Comparison of ENCODE assay signal across 8 cellular contexts in the genomic region with DNA sequence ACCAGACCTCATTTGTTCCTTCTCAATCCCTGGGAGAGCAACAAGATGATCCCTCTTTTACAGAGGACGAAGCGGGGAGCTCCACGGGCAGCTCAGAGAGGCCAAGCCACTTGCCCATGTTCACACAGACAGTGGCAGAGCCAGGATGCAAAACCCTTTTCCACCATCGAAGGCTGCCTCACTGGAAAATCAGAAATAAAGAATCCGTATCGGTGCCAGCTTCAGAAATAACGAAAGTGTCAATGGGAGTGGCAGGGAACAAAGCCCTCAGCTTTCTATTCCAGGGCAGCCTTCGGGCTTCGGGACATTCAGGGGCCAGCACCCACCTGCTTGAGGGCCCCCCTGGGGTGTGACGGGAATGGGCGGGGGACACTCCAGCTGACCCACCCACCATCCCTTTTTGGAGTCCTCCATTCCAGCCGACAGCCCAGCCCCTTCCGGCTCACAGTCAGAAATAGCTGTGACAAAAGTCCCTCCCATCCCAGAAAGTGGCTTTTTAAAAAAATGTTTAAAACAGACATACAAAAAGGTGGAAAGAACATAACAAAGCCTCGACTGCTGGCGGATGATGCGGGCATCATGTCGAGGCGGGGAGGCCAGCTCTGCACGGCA. TPM values are rescaled to one million over a fixed set of nuclear protein-coding genes. Genes with fewer than 3 reads are reported as not detected.
DNase-seq lines count a peak whose midpoint lies in the region; ATAC-seq and TF ChIP-seq lines count a peak whose summit lies in the region.

No MANE protein-coding gene starts in this region.

- H4K91ac ChIP-seq in IMR-90 (ENCODE audit: insufficient read depth, low read depth, low read length) = peak overlapping the region; percentile 97

- H3K4me1 Mint-ChIP-seq in central memory CD8-positive, alpha-beta T cell = peaks cover 85% of the 10 kb centered on the region

- BruUV-seq in A673 (replicated peaks; lab: Mats Ljungman, UMichigan) (no TSS peak), IMR-90 (replicated peaks; lab: Mats Ljungman, UMichigan) (no TSS peak)

- peak overlapping the region; percentile 70 for H3K4me2 ChIP-seq in IMR-90 (ENCODE audit: low read depth, low read length)
- no peak overlapping the region for H3K4me2 ChIP-seq in SK-N-SH

- WGBS in IMR-90 (ENCODE audit: extremely low coverage in 2 of 2, insufficient read length in 1 of 2), 2 experiments = 35% methylated on average over 9 of the region's 19 CpGs; no CpG with 5 or more reads in 1 of the 2 experiments
- WGBS in SK-N-SH (ENCODE audit: low lambda C conversion rate) = 90% methylated on average over 15 of the region's 19 CpGs

- peaks cover 98% of the 10 kb centered on the region for H3K79me2 ChIP-seq in SK-N-SH (ENCODE audit: insufficient read depth)

- peak overlapping the region; percentile 66 for H3K18ac ChIP-seq in IMR-90 (ENCODE audit: low read depth, low read length)

- peaks cover 21% of the 10 kb centered on the region for H4K20me1 ChIP-seq in IMR-90 (ENCODE audit: insufficient read depth, low read length)
- peaks cover 21% of the 10 kb centered on the region for H4K20me1 ChIP-seq in SK-N-SH (ENCODE audit: insufficient read depth)

- H2AFZ ChIP-seq in IMR-90 (replicated peaks; ENCODE audit: low read length, poor library complexity) (peak overlapping the region; percentile 91), SK-N-SH (ENCODE audit: low read depth) (no peak overlapping the region)

- POLR2A ChIA-PET in A673 (lab: Charles Lee; ENCODE audit: low non-redundant PET) = no interaction called here
- POLR2A ChIA-PET in IMR-90 (lab: Charles Lee; ENCODE audit: unreplicated experiment) = interaction anchor here (0.6 kb wide), 1 partner anchor 17 kb away, joined by 4 read pairs; no protein-coding TSS in a partner anchor
- POLR2A ChIA-PET in SK-N-SH (lab: Yijun Ruan, JAX) = no interaction called here

- H3K27me3 ChIP-seq in A673 (replicated peaks; ENCODE audit: insufficient read depth, low read depth, low read length, poor library complexity) (no peaks in the 10 kb centered on the region), IMR-90 (ENCODE audit: control insufficient read depth, insufficient read depth, low read length) (no peaks in the 10 kb centered on the region), muscle layer of colon (ENCODE audit: control insufficient read depth in 1 of 2, insufficient read depth in 2 of 2, low read length in 2 of 2) (no peaks in the 10 kb centered on the region), SK-N-SH (ENCODE audit: insufficient read depth) (no peaks in the 10 kb centered on the region)

- in situ Hi-C loops in IMR-90 (cut with MboI; ENCODE audit: low sequenced_read_pairs) = no loop called here

- H3F3A ChIP-seq in SK-N-SH (replicated peaks; ENCODE audit: insufficient read depth) = peaks cover 4% of the 10 kb centered on the region

- H3K27me3 Mint-ChIP-seq in central memory CD8-positive, alpha-beta T cell = no peaks in the 10 kb centered on the region

- no peak for TF ChIP-seq EP300 in SK-N-SH (IDR thresholded peaks at IDR 0.05; ENCODE audit: borderline replicate concordance in 1 of 2, low read depth in 1 of 2, low read length in 1 of 2)

- H3K4ac ChIP-seq in IMR-90 (ENCODE audit: low read depth, low read length) = peak overlapping the region; percentile 100

- CTCF ChIA-PET in A673 (lab: Charles Lee) (interaction anchor here (2.2 kb wide), 1 partner anchor 37 kb away, joined by 8 read pairs; no protein-coding TSS in a partner anchor), IMR-90 (lab: Yijun Ruan, JAX) (interaction anchor here (0.6 to 1.4 kb wide), 3 partner anchors 28 to 230 kb away, joined by 3 to 4 read pairs (median 3); no protein-coding TSS in a partner anchor), SK-N-SH (lab: Yijun Ruan, JAX) (interaction anchor here (0.7 to 2.9 kb wide), 6 partner anchors 27 to 48 kb away, joined by 3 to 8 read pairs (median 4); partner anchors contain the start of gene ALDH4A1)

- peak overlapping the region; percentile 100 for H3K27ac Mint-ChIP-seq in central memory CD8-positive, alpha-beta T cell (ENCODE audit: low read depth)

- TF ChIP-seq POLR2A in IMR-90 (IDR thresholded peaks at IDR 0.05; ENCODE audit: low read depth, low read length) = no peak

- H3K36me3 ChIP-seq in A673 (ENCODE audit: insufficient read depth, low read length, poor library complexity, severe bottlenecking) (no peaks in the 10 kb centered on the region), IMR-90 (ENCODE audit: control insufficient read depth, insufficient read depth, low read length) (no peaks in the 10 kb centered on the region), muscle layer of colon (ENCODE audit: insufficient read depth, low read length) (no peaks in the 10 kb centered on the region), SK-N-SH (replicated peaks in 1 of 2; ENCODE audit: control insufficient read depth in 1 of 2, insufficient read depth in 2 of 2, low read length in 1 of 2) (peaks cover 0 to 9% of the 10 kb centered on the region in 2 experiments)

- H2AK9ac ChIP-seq in IMR-90 (replicated peaks; ENCODE audit: low read depth, low read length, poor library complexity) = peak overlapping the region; percentile 85

- H3K4me1 ChIP-seq in A673 (ENCODE audit: insufficient read depth, low read length, poor library complexity, severe bottlenecking) = peaks cover 69% of the 10 kb centered on the region
- peaks cover 52% of the 10 kb centered on the region for H3K4me1 ChIP-seq in IMR-90 (ENCODE audit: control insufficient read depth, insufficient read depth, low read length)
- H3K4me1 ChIP-seq in muscle layer of colon (ENCODE audit: insufficient read depth, low read length) = peaks cover 89% of the 10 kb centered on the region
- peaks cover 19 to 41% of the 10 kb centered on the region in 2 experiments; a peak in 3 of 4 replicates for H3K4me1 ChIP-seq in SK-N-SH (ENCODE audit: control insufficient read depth in 1 of 2, insufficient read depth in 2 of 2, low read depth in 1 of 2, low read length in 1 of 2)

- peak overlapping the region; percentile 97 for H2AK5ac ChIP-seq in IMR-90 (ENCODE audit: low read depth, low read length)

- H3K9ac ChIP-seq in IMR-90 (ENCODE audit: low read depth, low read length) = peak overlapping the region; percentile 75
- H3K9ac ChIP-seq in muscle layer of colon (ENCODE audit: low read length) = peak overlapping the region; percentile 35
- no peak overlapping the region for H3K9ac ChIP-seq in SK-N-SH

- intact Hi-C loops in A673 (cut with micrococcal nuclease; ENCODE audit: unreplicated experiment) (loop anchor here (1.0 kb wide), 1 partner anchor 24 kb away; no protein-coding TSS in a partner anchor), IMR-90 (cut with micrococcal nuclease) (loop anchor here (5.0 kb wide), 1 partner anchor 122 kb away; no protein-coding TSS in a partner anchor)

- peaks cover 58% of the 10 kb centered on the region for H3K36me3 Mint-ChIP-seq in central memory CD8-positive, alpha-beta T cell (ENCODE audit: insufficient read depth)

- TF ChIP-seq RAD21 in IMR-90 (IDR thresholded peaks at IDR 0.05; ENCODE audit: low read length) (no peak), SK-N-SH (IDR thresholded peaks at IDR 0.05; ENCODE audit: low read length) (no peak)

- TF ChIP-seq CTCF in A673 (conservative IDR thresholded peaks at IDR 0.05; ENCODE audit: low read depth, low read length) = no peak
- TF ChIP-seq CTCF in IMR-90 (conservative IDR thresholded peaks at IDR 0.05; ENCODE audit: low read depth, low read length) = no peak
- TF ChIP-seq CTCF in SK-N-SH (IDR thresholded peaks at IDR 0.05) = no peak

- dilution Hi-C loops in IMR-90 (cut with HindIII; ENCODE audit: low sequenced_read_pairs, unreplicated experiment) = no loop called here

- H2BK5ac ChIP-seq in IMR-90 (ENCODE audit: low read depth, low read length, poor library complexity, severe bottlenecking) = peak overlapping the region; percentile 92

- H4K5ac ChIP-seq in IMR-90 (ENCODE audit: low read depth, low read length) = peak overlapping the region; percentile 75

- peak overlapping the region; percentile 87 for H3K4me3 Mint-ChIP-seq in central memory CD8-positive, alpha-beta T cell

- peak overlapping the region; percentile 81 to 98 for H4K8ac ChIP-seq in IMR-90 (ENCODE audit: low read depth in 2 of 2, low read length in 2 of 2)

- peaks cover 13 to 86% of the 10 kb centered on the region in 2 experiments; a peak in 3 of 4 replicates for H3K79me1 ChIP-seq in IMR-90 (ENCODE audit: low read depth in 1 of 2, low read length in 2 of 2)

- H2BK20ac ChIP-seq in IMR-90 (ENCODE audit: low read depth, low read length) = peak overlapping the region; percentile 89

- H3K56ac ChIP-seq in IMR-90 (ENCODE audit: extremely low read depth, insufficient read depth, low read length) = peak overlapping the region; percentile 94

- DNase-seq in A673 (ENCODE audit: low spot score) = peak; percentile 52
- DNase-seq in IMR-90 = no peak
- DNase-seq in central memory CD8-positive, alpha-beta T cell (ENCODE audit: low spot score in 2 of 2) = no peak
- no peak for DNase-seq in HPDE6-E6E7 (ENCODE audit: extremely low spot score)
- no peak for DNase-seq in SK-N-SH
- DNase-seq in amniotic stem cell (lab: John Stamatoyannopoulos, UW) = no peak

- H3K9me3 Mint-ChIP-seq in central memory CD8-positive, alpha-beta T cell = no peaks in the 10 kb centered on the region

- H3K23ac ChIP-seq in IMR-90 (ENCODE audit: low read depth, low read length) = peak overlapping the region; percentile 99

- H3K9me3 ChIP-seq in A673 (ENCODE audit: low read depth, low read length, poor library complexity, severe bottlenecking) = no peaks in the 10 kb centered on the region
- H3K9me3 ChIP-seq in IMR-90 (ENCODE audit: control insufficient read depth, insufficient read depth, low read length) = no peaks in the 10 kb centered on the region
- H3K9me3 ChIP-seq in muscle layer of colon (ENCODE audit: low read length) = no peaks in the 10 kb centered on the region
- H3K9me3 ChIP-seq in SK-N-SH = no peaks in the 10 kb centered on the region

- peak overlapping the region; percentile 95; the same call in 2 of the 3 replicates for H2BK15ac ChIP-seq in IMR-90 (ENCODE audit: low read depth, low read length)

- H3K27ac ChIP-seq in A673 (ENCODE audit: low read depth, low read length, poor library complexity, severe bottlenecking) (peak overlapping the region; percentile 79), IMR-90 (ENCODE audit: insufficient read depth, low read length) (peak overlapping the region; percentile 93), muscle layer of colon (ENCODE audit: low read depth, low read length) (peak overlapping the region; percentile 91), SK-N-SH (ENCODE audit: low read depth in 2 of 2, low read length in 1 of 2) (no peak overlapping the region)

- no peaks in the 10 kb centered on the region for H3K9me2 ChIP-seq in SK-N-SH

- peak overlapping the region; percentile 97 for H3K14ac ChIP-seq in IMR-90 (replicated peaks; ENCODE audit: low read depth, low read length)

- H3K4me3 ChIP-seq in A673 (ENCODE audit: low read depth, low read length, poor library complexity, severe bottlenecking) (peak overlapping the region; percentile 33), IMR-90 (ENCODE audit: insufficient read depth, low read depth, low read length) (peak overlapping the region; percentile 28; the same call in 1 of the 2 replicates), muscle layer of colon (ENCODE audit: low read depth in 1 of 2, low read length in 2 of 2) (peak overlapping the region; percentile 9 to 47), SK-N-SH (ENCODE audit: low read depth in 2 of 2, low read length in 1 of 2) (no peak overlapping the region)

- ATAC-seq in IMR-90 (ENCODE audit: low read depth) (0 out of 2 replicates have a peak, but pooled peaks have one; percentile 4), GM21737 (IDR thresholded peaks at IDR 0.05; ENCODE audit: unreplicated experiment) (no peak)
- ATAC-seq in central memory CD8-positive, alpha-beta T cell (replicated peaks; ENCODE audit: extremely low read depth, poor library complexity, severe bottlenecking) = no peak

- peak overlapping the region; percentile 99 for H2BK120ac ChIP-seq in IMR-90 (ENCODE audit: low read depth, low read length)

- peaks cover 21% of the 10 kb centered on the region for H3K9me1 ChIP-seq in IMR-90 (ENCODE audit: insufficient read depth, low read length)

RNA-seq across cellular contexts. Expression of gene IFFO2, which starts 6.0 kb away (rescaled TPM):
- total RNA-seq in A673 (2021) (13.3 and 16.3 TPM in 2 replicates), IMR-90 (2012; rRNA removed) (13.6 and 14.5 TPM in 2 replicates)
- polyA plus RNA-seq in IMR-90 (2012; rRNA removed) (18.1 and 18.2 TPM in 2 replicates), SK-N-SH (2012; rRNA removed) (10.5 TPM in 2 replicates)
- 14.9 and 25.2 TPM in 2 replicates for polyA plus RNA-seq in IMR-90 (2012; cell fraction: cytosol; rRNA removed)
- polyA plus RNA-seq in IMR-90 (2012; cell fraction: nucleus; rRNA removed; ENCODE audit: low replicate concordance) = 20.2 and 32.8 TPM in 2 replicates
- 8.2 and 9.1 TPM in 2 replicates for polyA plus RNA-seq in SK-N-SH (2012; cell fraction: cytosol; rRNA removed)
- polyA plus RNA-seq in SK-N-SH (2012; cell fraction: nucleus; rRNA removed) = 18.5 and 29.7 TPM in 2 replicates

RNA-seq across cellular contexts. Expression of gene ALDH4A1, which starts 48.2 kb away (rescaled TPM):
- total RNA-seq in A673 (2021) = 18.4 and 23.1 TPM in 2 replicates
- 8.6 TPM in 2 replicates for total RNA-seq in IMR-90 (2012; rRNA removed)
- polyA plus RNA-seq in IMR-90 (2012; rRNA removed) = 21.1 and 23.0 TPM in 2 replicates
- 12.1 and 21.4 TPM in 2 replicates for polyA plus RNA-seq in IMR-90 (2012; cell fraction: cytosol; rRNA removed)
- 16.8 and 36.6 TPM in 2 replicates for polyA plus RNA-seq in IMR-90 (2012; cell fraction: nucleus; rRNA removed; ENCODE audit: low replicate concordance)
- polyA plus RNA-seq in SK-N-SH (2012; rRNA removed) = 18.5 and 26.2 TPM in 2 replicates
- polyA plus RNA-seq in SK-N-SH (2012; cell fraction: cytosol; rRNA removed) = 11.9 and 17.9 TPM in 2 replicates
- 38.5 and 69.7 TPM in 2 replicates for polyA plus RNA-seq in SK-N-SH (2012; cell fraction: nucleus; rRNA removed)

Comparison
In these comparisons a context has a peak if more than half of its experiments do, and no peak if none do; other contexts are left out.
1. H3K27ac ChIP-seq: peak in A673 (single experiment), IMR-90 (single experiment) and muscle layer of colon (single experiment); none in SK-N-SH (0 of 2).
2. H3K4me3 ChIP-seq: peak in A673 (single experiment), IMR-90 (single experiment) and muscle layer of colon (2 of 2); none in SK-N-SH (0 of 2).